8 cellular contexts compared by ENCODE assay signal in genomic region chr22:38316340-38317236, GRCh38. TPM values are rescaled to one million over a fixed set of nuclear protein-coding genes. Genes with fewer than 3 reads are reported as not detected.
DNase-seq lines count a peak whose midpoint lies in the region; ATAC-seq, FAIRE-seq and TF ChIP-seq lines count a peak whose summit lies in the region.

No MANE protein-coding gene starts in this region.

- H3K36me3 Mint-ChIP-seq in activated CD4-positive, alpha-beta T cell treated with anti-CD3 and anti-CD28 coated beads for 36 hours (ENCODE audit: low read depth), result peaks cover 24% of the 10 kb centered on the region

- H3K9ac ChIP-seq in kidney (ENCODE audit: low read length in 2 of 2) (peak overlapping the region; percentile 79 to 88), smooth muscle cell (ENCODE audit: low read depth) (peak overlapping the region; percentile 99)

- peak overlapping the region; percentile 94 for H3K27ac Mint-ChIP-seq in activated CD4-positive, alpha-beta T cell treated with anti-CD3 and anti-CD28 coated beads for 36 hours

- FAIRE-seq in kidney (lab: Jason Lieb, UNC), result no peak

- intact Hi-C loops in activated CD4-positive, alpha-beta T cell treated with anti-CD3 and anti-CD28 coated beads for 36 hours (cut with DNase I, micrococcal nuclease), result loop anchor here (1.0 to 5.0 kb wide), 10 partner anchors 43 to 469 kb away; partner anchors contain the start of genes TMEM184B (in 2 of the 2), CBY1 (in 1 of the 2), DDX17 (in 1 of the 2) and DMC1 (in 1 of the 2)
- intact Hi-C loops in kidney (cut with DNase I), result no loop called here

- ATAC-seq in activated CD4-positive, alpha-beta T cell treated with anti-CD3 and anti-CD28 coated beads for 36 hours, result peak; percentile 47
- ATAC-seq in HG03457 (IDR thresholded peaks at IDR 0.05; ENCODE audit: unreplicated experiment), result no peak

- peaks cover 49% of the 10 kb centered on the region for H3K4me1 Mint-ChIP-seq in activated CD4-positive, alpha-beta T cell treated with anti-CD3 and anti-CD28 coated beads for 36 hours

- peak overlapping the region; percentile 100 for H3K4me2 ChIP-seq in smooth muscle cell

- H3K4me1 ChIP-seq in kidney (ENCODE audit: control insufficient read depth in 1 of 2, insufficient read depth in 1 of 2, low read depth in 1 of 2, low read length in 2 of 2), result peaks cover 3 to 24% of the 10 kb centered on the region in 2 donors
- H3K4me1 ChIP-seq in smooth muscle cell (ENCODE audit: low read depth), result peaks cover 39% of the 10 kb centered on the region

- H3K4me3 Mint-ChIP-seq in activated CD4-positive, alpha-beta T cell treated with anti-CD3 and anti-CD28 coated beads for 36 hours, result peak overlapping the region; percentile 90

- CTCF ChIA-PET in activated CD4-positive, alpha-beta T cell treated with anti-CD3 and anti-CD28 coated beads for 36 hours (lab: Charles Lee), result interaction anchor here (1.0 kb wide), 1 partner anchor 43 kb away, joined by 3 read pairs; no protein-coding TSS in a partner anchor

- peaks cover 3 to 6% of the 10 kb centered on the region in 2 donors for H3K36me3 ChIP-seq in kidney (ENCODE audit: control insufficient read depth in 1 of 2, insufficient read depth in 2 of 2, low read length in 2 of 2)
- no peaks in the 10 kb centered on the region for H3K36me3 ChIP-seq in smooth muscle cell (ENCODE audit: low read depth)

- H3K27me3 ChIP-seq in smooth muscle cell (ENCODE audit: low read depth), result no peaks in the 10 kb centered on the region

- peaks cover 54% of the 10 kb centered on the region for H3K79me2 ChIP-seq in smooth muscle cell (ENCODE audit: low read depth)

- TF ChIP-seq CTCF in LNCaP clone FGC (IDR thresholded peaks at IDR 0.05; ENCODE audit: control insufficient read depth, extremely low read depth, insufficient read depth) (no peak), kidney (IDR thresholded peaks at IDR 0.05; ENCODE audit: borderline replicate concordance, extremely low read depth, insufficient read depth) (no peak), smooth muscle cell (IDR thresholded peaks at IDR 0.05; ENCODE audit: borderline replicate concordance, insufficient read depth, poor library complexity, severe bottlenecking) (no peak)

- no peaks in the 10 kb centered on the region for H3K9me3 Mint-ChIP-seq in activated CD4-positive, alpha-beta T cell treated with anti-CD3 and anti-CD28 coated beads for 36 hours (ENCODE audit: low read depth)

- H3K4me3 ChIP-seq in LNCaP clone FGC (ENCODE audit: low read depth, low read length) (peak overlapping the region; percentile 79), kidney (ENCODE audit: low read length in 2 of 2) (peak overlapping the region; percentile 75 to 87), smooth muscle cell (peak overlapping the region; percentile 100)

- H3K9me3 ChIP-seq in kidney (ENCODE audit: control insufficient read depth in 1 of 2, low read length in 2 of 2) (no peaks in the 10 kb centered on the region), smooth muscle cell (replicated peaks; ENCODE audit: low read depth) (no peaks in the 10 kb centered on the region)

- WGBS in smooth muscle cell (ENCODE audit: low lambda C conversion rate), result 2% methylated on average over 30 of the region's 70 CpGs

- H3F3A ChIP-seq in smooth muscle cell (ENCODE audit: low read depth), result peaks cover 31% of the 10 kb centered on the region

- H3K27ac ChIP-seq in cingulate gyrus (ENCODE audit: low read depth, low read length), result peak overlapping the region; percentile 91
- peak overlapping the region; percentile 85 to 95 for H3K27ac ChIP-seq in kidney (ENCODE audit: low read depth in 2 of 2, low read length in 2 of 2)
- peak overlapping the region; percentile 98 for H3K27ac ChIP-seq in smooth muscle cell (ENCODE audit: low read depth)

- DNase-seq in NCI-H146 (lab: John Stamatoyannopoulos, UW), result peak; percentile 35
- DNase-seq in NCI-H146 treated with DMSO at 0.1 percent for 48 hours (lab: John Stamatoyannopoulos, UW; ENCODE audit: unreplicated experiment), result no peak
- no peak for DNase-seq in LNCaP clone FGC (ENCODE audit: low read depth)
- peak; percentile 68 for DNase-seq in activated CD4-positive, alpha-beta T cell treated with anti-CD3 and anti-CD28 coated beads for 36 hours
- peak; percentile 90 for DNase-seq in kidney
- DNase-seq in smooth muscle cell (lab: John Stamatoyannopoulos, UW; ENCODE audit: unreplicated experiment), result peak; percentile 53

- peaks cover 49% of the 10 kb centered on the region for H4K20me1 ChIP-seq in smooth muscle cell (ENCODE audit: low read depth)

- POLR2A ChIA-PET in activated CD4-positive, alpha-beta T cell treated with anti-CD3 and anti-CD28 coated beads for 36 hours (lab: Charles Lee), result interaction anchor here (1.3 kb wide), 1 partner anchor 11 kb away, joined by 4 read pairs; no protein-coding TSS in a partner anchor

- no peak overlapping the region for H2AFZ ChIP-seq in smooth muscle cell (ENCODE audit: low read depth)

- H3K27me3 Mint-ChIP-seq in activated CD4-positive, alpha-beta T cell treated with anti-CD3 and anti-CD28 coated beads for 36 hours, result no peaks in the 10 kb centered on the region

RNA-seq across cellular contexts. Expression of gene CSNK1E, which starts 0.6 kb away (rescaled TPM):
- 100 to 1,000 TPM; 117 to 145 TPM for total RNA-seq in activated CD4-positive, alpha-beta T cell treated with anti-CD3 and anti-CD28 coated beads for 36 hours
- total RNA-seq in kidney (101 TPM), smooth muscle cell (94.7 and 111 TPM in 2 replicates)
- polyA plus RNA-seq in kidney (ENCODE audit: insufficient read depth, low read depth, low replicate concordance) (33.6 TPM), smooth muscle cell (154 and 192 TPM in 2 replicates)

RNA-seq across cellular contexts. Expression of gene TMEM184B, which starts 43.8 kb away (rescaled TPM):
- total RNA-seq in activated CD4-positive, alpha-beta T cell treated with anti-CD3 and anti-CD28 coated beads for 36 hours, result 10 to 100 TPM; 16.0 to 19.8 TPM
- total RNA-seq in kidney, result 54.1 TPM
- 22.9 TPM for polyA plus RNA-seq in kidney (ENCODE audit: insufficient read depth, low read depth, low replicate concordance)
- 34.1 and 54.4 TPM in 2 replicates for total RNA-seq in smooth muscle cell
- polyA plus RNA-seq in smooth muscle cell, result 96.0 and 96.3 TPM in 2 replicates

Comparison
In these comparisons a context has a peak if more than half of its experiments do, and no peak if none do; other contexts are left out.
1. DNase-seq: peak in NCI-H146 (single experiment), activated CD4-positive, alpha-beta T cell treated with anti-CD3 and anti-CD28 coated beads for 36 hours (single experiment), kidney (single experiment) and smooth muscle cell (single experiment); none in NCI-H146 treated with DMSO at 0.1 percent for 48 hours (single experiment) and LNCaP clone FGC (single experiment).
2. Peak in every context shown above with its lines, with median percentiles within 50 percentile points of each other: H3K4me3 ChIP-seq and H3K27ac ChIP-seq.